ENCODE assay signal across 19 cellular contexts in genomic region chr1:162587347-162587746, GRCh38. TPM values are rescaled to one million over a fixed set of nuclear protein-coding genes. Genes with fewer than 3 reads are reported as not detected.
DNase-seq lines count a peak whose midpoint lies in the region; TF ChIP-seq lines count a peak whose summit lies in the region.
"Had no signal": no experiment of that assay in that cellular context is flagged by ENCODE, and none has a peak within 500 bp of the region (broad histone marks: within the 10 kb centered on the region; RNA-seq: fewer than 3 reads in every experiment).

No MANE protein-coding gene starts in this region.

- peak; percentile 45 for DNase-seq in Calu3
- peak; percentile 14 for DNase-seq in NCI-H2171 (lab: John Stamatoyannopoulos, UW)
- DNase-seq in cerebellum (ENCODE audit: low spot score), result peak; percentile 37
- DNase-seq in transverse colon, result no peak
- DNase-seq in colonic mucosa, result no peak
- DNase-seq in HEK293T (ENCODE audit: extremely low spot score), result no peak
- DNase-seq in UCSD-AML1 (lab: John Stamatoyannopoulos, UW; ENCODE audit: unreplicated experiment), result no peak
- DNase-seq: activated CD4-positive, alpha-beta T cell treated with anti-CD3 and anti-CD28 coated beads, Interleukin-2, amount 50 U/mL, for 48 hours; activated T-cell treated with anti-CD3 and anti-CD28 coated beads for 4 hours; amniotic stem cell; cerebellar nuclear complex; effector CD8-positive, alpha-beta T cell; HCEC 1CT; left ventricle myocardium inferior; MG63; SHP77 treated with DMSO at 0.1 percent for 48 hours; stimulated activated CD4-positive, alpha-beta T cell treated with anti-CD3 and anti-CD28 coated beads, Interleukin-12 subunit alpha, Interleukin-12 subunit beta, amount 100 ng/mL, for 4 hours had no signal

- peaks cover 0 to 8% (median 2%) of the 10 kb centered on the region in 4 donors for H3K4me1 ChIP-seq in transverse colon
- no peaks in the 10 kb centered on the region for H3K4me1 ChIP-seq in colonic mucosa
- H3K4me1 ChIP-seq: left ventricle myocardium inferior had no signal

- no peaks in the 10 kb centered on the region for H3K4me1 Mint-ChIP-seq in Calu3 (ENCODE audit: low read depth, unreplicated experiment)
- H3K4me1 Mint-ChIP-seq: CD14-positive monocyte had no signal

- no peak overlapping the region for H3K4me3 Mint-ChIP-seq in Calu3 (ENCODE audit: low read depth, unreplicated experiment)
- H3K4me3 Mint-ChIP-seq: CD14-positive monocyte had no signal

- H3K36me3 ChIP-seq in transverse colon (peaks cover 0 to 48% (median 23%) of the 10 kb centered on the region in 4 donors), colonic mucosa (no peaks in the 10 kb centered on the region)

- TF ChIP-seq CTCF in Calu3 (IDR thresholded peaks at IDR 0.05; ENCODE audit: unreplicated experiment) (no peak), transverse colon (IDR thresholded peaks at IDR 0.05) (no peak), colonic mucosa (IDR thresholded peaks at IDR 0.05) (no peak)

- H3K36me3 Mint-ChIP-seq in Calu3 (ENCODE audit: insufficient read depth, unreplicated experiment), result peaks cover 20% of the 10 kb centered on the region

- intact Hi-C loops in Calu3 (cut with micrococcal nuclease; ENCODE audit: unreplicated experiment) (no loop called here), transverse colon (cut with DNase I; ENCODE audit: low total_unique reads) (no loop called here), colonic mucosa (cut with DNase I) (no loop called here)

- no peaks in the 10 kb centered on the region for H3K27me3 ChIP-seq in transverse colon
- no peaks in the 10 kb centered on the region for H3K27me3 ChIP-seq in colonic mucosa
- H3K27me3 ChIP-seq: MG63 had no signal

- H3K27ac Mint-ChIP-seq in Calu3 (ENCODE audit: unreplicated experiment), result no peak overlapping the region
- H3K27ac Mint-ChIP-seq: CD14-positive monocyte had no signal

- POLR2A ChIA-PET in HEK293T (lab: Yijun Ruan, JAX), result no interaction called here

- H3K27me3 Mint-ChIP-seq in Calu3 (ENCODE audit: unreplicated experiment), result no peaks in the 10 kb centered on the region

- H3K4me3 ChIP-seq in transverse colon (no peak overlapping the region), colonic mucosa (no peak overlapping the region)
- H3K4me3 ChIP-seq: left ventricle myocardium inferior, MG63 had no signal

- H3K9me3 Mint-ChIP-seq in Calu3 (ENCODE audit: low read depth, unreplicated experiment), result no peaks in the 10 kb centered on the region
- H3K9me3 Mint-ChIP-seq: CD14-positive monocyte had no signal

- CTCF ChIA-PET in Calu3 (lab: Charles Lee) (no interaction called here), HEK293T (lab: Yijun Ruan, JAX) (no interaction called here)

- no peak for TF ChIP-seq POLR2A in transverse colon (IDR thresholded peaks at IDR 0.05)

- WGBS in transverse colon (ENCODE audit: low coverage in 1 of 2), 2 donors, result 52 to 53% methylated on average over 6 of the region's 6 CpGs

- no peak overlapping the region for H3K9ac ChIP-seq in colonic mucosa (ENCODE audit: low read depth in 2 of 2, low read length in 2 of 2)

- TF ChIP-seq EP300 in Ishikawa (IDR thresholded peaks at IDR 0.05; ENCODE audit: borderline replicate concordance) (no peak), transverse colon (IDR thresholded peaks at IDR 0.05; ENCODE audit: low read depth) (no peak)

- no peaks in the 10 kb centered on the region for H3K9me3 ChIP-seq in transverse colon
- H3K9me3 ChIP-seq in colonic mucosa, result no peaks in the 10 kb centered on the region
- H3K9me3 ChIP-seq: left ventricle myocardium inferior, MG63 had no signal

- H3K27ac ChIP-seq in transverse colon (no peak overlapping the region), colonic mucosa (no peak overlapping the region)
- H3K27ac ChIP-seq: left ventricle myocardium inferior had no signal

- TF ChIP-seq RAD21 in Ishikawa (IDR thresholded peaks at IDR 0.05; ENCODE audit: low read depth), result no peak

- in situ Hi-C loops in transverse colon (cut with MboI; ENCODE audit: low pct_ligation_motif_present in 1 of 4, low pct_unique_long_range_greater_than_20kb in 1 of 4, low sequenced_read_pairs in 3 of 4), result no loop called here

- no TSS peak for BruUV-seq in Calu3 (replicated peaks; lab: Mats Ljungman, UMichigan)

TF ChIP-seq in Ishikawa, 13 proteins besides CTCF, POLR2A, EP300 and RAD21:
- TF ChIP-seq NFIC (IDR thresholded peaks at IDR 0.05) (peak; percentile 76), ZBTB7A (IDR thresholded peaks at IDR 0.05; ENCODE audit: low read depth) (no peak), USF1 (IDR thresholded peaks at IDR 0.05) (no peak), YY1 (IDR thresholded peaks at IDR 0.05; ENCODE audit: low read depth) (no peak), TCF12 (IDR thresholded peaks at IDR 0.05; ENCODE audit: low read depth) (0 out of 2 replicates have a peak, but pooled peaks have one; percentile 30), EGR1 (IDR thresholded peaks at IDR 0.05) (no peak)

TF ChIP-seq in HEK293T, 16 proteins besides CTCF, POLR2A, EP300 and RAD21:
- no peak for TF ChIP-seq L3MBTL2 (conservative IDR thresholded peaks at IDR 0.05)
- TF ChIP-seq LEF1 (IDR thresholded peaks at IDR 0.05; ENCODE audit: borderline replicate concordance), result no peak
- TF ChIP-seq NFRKB (IDR thresholded peaks at IDR 0.05), result no peak
- TF ChIP-seq TARDBP (IDR thresholded peaks at IDR 0.05), result no peak
- no peak for TF ChIP-seq ARNT (IDR thresholded peaks at IDR 0.05)
- no peak for TF ChIP-seq FOXM1 (IDR thresholded peaks at IDR 0.05; ENCODE audit: borderline replicate concordance)
- TF ChIP-seq BHLHE40 (IDR thresholded peaks at IDR 0.05; ENCODE audit: borderline replicate concordance), result no peak
- no peak for TF ChIP-seq HDGF (IDR thresholded peaks at IDR 0.05; ENCODE audit: borderline replicate concordance)
- TF ChIP-seq FOXA1 (IDR thresholded peaks at IDR 0.05), result no peak
- no peak for TF ChIP-seq CTBP1 (IDR thresholded peaks at IDR 0.05; ENCODE audit: borderline replicate concordance)
- no peak for TF ChIP-seq PKNOX1 (IDR thresholded peaks at IDR 0.05)
- TF ChIP-seq FOXK2 (IDR thresholded peaks at IDR 0.05), result no peak
- TF ChIP-seq ELF4 (IDR thresholded peaks at IDR 0.05), result no peak
- TF ChIP-seq SUZ12 (IDR thresholded peaks at IDR 0.05), result no peak
- no peak for TF ChIP-seq SP1 (IDR thresholded peaks at IDR 0.05)
- no peak for TF ChIP-seq ZNF384 (IDR thresholded peaks at IDR 0.05)

RNA-seq across cellular contexts. Expression of gene UAP1, which starts 25.8 kb away (rescaled TPM):
- total RNA-seq in Calu3 (2022) (40.8 and 47.2 TPM in 2 replicates), cerebellum (29.6 TPM), transverse colon (100 to 1,000 TPM in 3 of 4 donors, 10 to 100 TPM in 1; 95.0 to 131 (median 117) TPM), colonic mucosa (100 to 1,000 TPM in 1 of 2 donors, 10 to 100 TPM in 1; 79.5 to 144 TPM)

RNA-seq across cellular contexts. Expression of gene DDR2, which starts 44.9 kb away (rescaled TPM):
- total RNA-seq in Calu3 (2022) (0.34 and 0.80 TPM in 2 replicates), cerebellum (15.0 TPM), transverse colon (10 to 100 TPM; 33.3 to 54.1 (median 42.2) TPM), colonic mucosa (10 to 100 TPM in 1 of 2 donors, 1 to 10 TPM in 1; 7.6 to 26.5 TPM)

Comparison
In these comparisons a context has a peak if more than half of its experiments do, and no peak if none do; other contexts are left out.
1. DNase-seq: peak in Calu3 (single experiment), NCI-H2171 (single experiment) and cerebellum (single experiment); none in transverse colon (single experiment), colonic mucosa (single experiment), HEK293T (single experiment) and UCSD-AML1 (single experiment).